1 cellular context compared by ENCODE assay signal in the genomic region with DNA sequence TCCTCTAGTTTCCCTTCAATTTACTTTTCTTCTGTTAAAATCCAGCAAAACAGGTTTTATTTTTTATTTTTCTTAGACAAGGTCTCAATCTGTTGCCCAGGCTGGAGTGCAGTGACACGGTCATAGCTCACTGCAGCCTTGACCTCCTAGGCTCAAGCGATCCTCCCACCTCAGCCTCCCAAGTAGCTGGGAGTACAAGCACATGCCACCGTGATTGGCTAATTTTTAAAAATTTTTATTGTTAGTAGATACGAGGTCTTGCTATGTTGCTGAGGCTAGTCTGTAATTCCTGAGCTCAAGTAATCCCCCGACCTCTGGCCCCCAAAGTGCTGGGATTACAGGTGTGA.
TF ChIP-seq lines count a peak whose summit lies in the region.

No MANE protein-coding gene starts in this region.

TF ChIP-seq in GM23338, 12 proteins besides CTCF, POLR2A, EP300 and RAD21 (continued from another document):
- TF ChIP-seq ZNF331 (CRISPR knock-in tag; IDR thresholded peaks at IDR 0.05; ENCODE audit: low read depth), result no peak
- TF ChIP-seq EZH2phosphoT487 (IDR thresholded peaks at IDR 0.05; ENCODE audit: unreplicated experiment), result no peak
